In genomic region chr2:105797298-105797819, GRCh38 we compare ENCODE assay signal across 10 cellular contexts. TPM values are rescaled to one million over a fixed set of nuclear protein-coding genes. Genes with fewer than 3 reads are reported as not detected.
A peak's percentile ranks its signal among the peaks of the same experiment; 100 is the strongest.
DNase-seq lines count a peak whose midpoint lies in the region; ATAC-seq, FAIRE-seq and TF ChIP-seq lines count a peak whose summit lies in the region.
"Had no signal": no experiment of that assay in that cellular context is flagged by ENCODE, and none has a peak within 500 bp of the region (broad histone marks: within the 10 kb centered on the region; RNA-seq: fewer than 3 reads in every experiment).

No MANE protein-coding gene starts in this region.

- TF ChIP-seq CTCF in kidney (IDR thresholded peaks at IDR 0.05; ENCODE audit: borderline replicate concordance, extremely low read depth, insufficient read depth): no peak

- H3K9ac ChIP-seq in HUES64 (ENCODE audit: low read depth, low read length): peak overlapping the region; percentile 26; the same call in 1 of the 2 replicates
- H3K9ac ChIP-seq in kidney (ENCODE audit: low read length in 2 of 2): no peak overlapping the region

- no peaks in the 10 kb centered on the region for H3K36me3 ChIP-seq in HUES64 (ENCODE audit: insufficient read depth, low read length)
- peaks cover 23% of the 10 kb centered on the region for H3K36me3 ChIP-seq in mesodermal cell (ENCODE audit: control insufficient read depth, insufficient read depth, low read length)
- no peaks in the 10 kb centered on the region for H3K36me3 ChIP-seq in kidney (ENCODE audit: control insufficient read depth in 1 of 2, insufficient read depth in 2 of 2, low read length in 2 of 2)

- FAIRE-seq in kidney (lab: Jason Lieb, UNC): no peak

- H3K27me3 ChIP-seq in HUES64 (ENCODE audit: insufficient read depth, low read length): no peaks in the 10 kb centered on the region

- WGBS in HUES64: 71% methylated on average over 7 of the region's 7 CpGs
- WGBS in mesodermal cell (ENCODE audit: insufficient coverage in 2 of 2), 2 experiments: 71 to 74% methylated on average over 6 to 7 of the region's 7 CpGs

- ATAC-seq in GM21447 (IDR thresholded peaks at IDR 0.05; ENCODE audit: unreplicated experiment): peak; percentile 53

- H3K27ac ChIP-seq in HUES64 (ENCODE audit: low read depth, low read length) (peak overlapping the region; percentile 9; the same call in 1 of the 2 replicates), mesodermal cell (ENCODE audit: low read depth, low read length, severe bottlenecking) (peak overlapping the region; percentile 60), kidney (ENCODE audit: low read depth in 2 of 2, low read length in 2 of 2) (no peak overlapping the region)
- H3K27ac ChIP-seq: SK-N-MC had no signal

- no peaks in the 10 kb centered on the region for H3K9me3 ChIP-seq in HUES64 (ENCODE audit: insufficient read depth, low read depth, low read length)
- H3K9me3 ChIP-seq in mesodermal cell (ENCODE audit: control insufficient read depth, low read length): no peaks in the 10 kb centered on the region
- H3K9me3 ChIP-seq in kidney (ENCODE audit: control insufficient read depth in 1 of 2, low read length in 2 of 2): no peaks in the 10 kb centered on the region

- peaks cover 31% of the 10 kb centered on the region for H3K4me1 ChIP-seq in HUES64 (ENCODE audit: insufficient read depth, low read length)
- peaks cover 32% of the 10 kb centered on the region for H3K4me1 ChIP-seq in mesodermal cell (ENCODE audit: control insufficient read depth, insufficient read depth, low read length, poor library complexity, severe bottlenecking)
- H3K4me1 ChIP-seq in kidney (ENCODE audit: control insufficient read depth in 1 of 2, insufficient read depth in 1 of 2, low read depth in 1 of 2, low read length in 2 of 2): peaks cover 0 to 22% of the 10 kb centered on the region in 2 donors

- H3K4me3 ChIP-seq in HUES64 (ENCODE audit: low read length) (no peak overlapping the region), mesodermal cell (ENCODE audit: extremely low read depth, insufficient read depth, low read length, poor library complexity, severe bottlenecking) (no peak overlapping the region), kidney (ENCODE audit: low read length in 2 of 2) (no peak overlapping the region)
- H3K4me3 ChIP-seq: lung, SK-N-MC had no signal

- intact Hi-C loops in kidney (cut with DNase I): no loop called here

- DNase-seq in GM03348 (ENCODE audit: low spot score) (peak; percentile 53), amniotic epithelial cell (ENCODE audit: low read depth) (peak; percentile 54), T-helper 9 cell (no peak), kidney (no peak)
- DNase-seq in effector CD4-positive, alpha-beta T cell: no peak

RNA-seq across cellular contexts. Expression of gene NCK2, which starts 52.6 kb away (rescaled TPM):
- 37.7 TPM for polyA plus RNA-seq in HUES64 (2013, experiment 1 of 2)
- polyA plus RNA-seq in HUES64 (2013, experiment 2 of 2): 43.4 TPM
- polyA plus RNA-seq in mesodermal cell (2013, experiment 1 of 2): 70.3 TPM
- polyA plus RNA-seq in mesodermal cell (2013, experiment 2 of 2): 63.0 TPM
- 52.9 TPM for total RNA-seq in kidney
- polyA plus RNA-seq in kidney (ENCODE audit: insufficient read depth, low read depth, low replicate concordance): 22.8 TPM

Comparison
In these comparisons a context has a peak if more than half of its experiments do, and no peak if none do; other contexts are left out.
1. DNase-seq: peak in GM03348 (single experiment) and amniotic epithelial cell (single experiment); none in T-helper 9 cell (single experiment), kidney (single experiment) and effector CD4-positive, alpha-beta T cell (single experiment).
2. H3K27ac ChIP-seq: peak in HUES64 (single experiment) and mesodermal cell (single experiment); none in kidney (0 of 2).